In genomic region chr10:19488592-19489280, GRCh38 we compare ENCODE assay signal across 9 cellular contexts.
DNase-seq lines count a peak whose midpoint lies in the region; ATAC-seq lines count a peak whose summit lies in the region.
"Had no signal": no experiment of that assay in that cellular context is flagged by ENCODE, and none has a peak within 500 bp of the region (broad histone marks: within the 10 kb centered on the region; RNA-seq: fewer than 3 reads in every experiment).

No MANE protein-coding gene starts in this region.

- no peaks in the 10 kb centered on the region for H3K27me3 Mint-ChIP-seq in activated CD4-positive, alpha-beta T cell treated with anti-CD3 and anti-CD28 coated beads, Interleukin-2, amount 10 ng/mL, durations not matched to agents 24 days and 14 days

- H3K27ac Mint-ChIP-seq in activated CD4-positive, alpha-beta T cell treated with anti-CD3 and anti-CD28 coated beads, Interleukin-2, amount 10 ng/mL, durations not matched to agents 24 days and 14 days, result no peak overlapping the region

- H3K27me3 ChIP-seq in adipocyte (replicated peaks; ENCODE audit: control insufficient read depth, insufficient read depth, low read length) (no peaks in the 10 kb centered on the region), rectal smooth muscle tissue (ENCODE audit: control insufficient read depth, insufficient read depth, low read length) (no peaks in the 10 kb centered on the region)

- H3K27ac ChIP-seq in rectal smooth muscle tissue (ENCODE audit: low read depth, low read length), result no peak overlapping the region

- no peak overlapping the region for H3K4me3 Mint-ChIP-seq in activated CD4-positive, alpha-beta T cell treated with anti-CD3 and anti-CD28 coated beads, Interleukin-2, amount 10 ng/mL, durations not matched to agents 24 days and 14 days

- H3K9me3 ChIP-seq in adipocyte (ENCODE audit: control insufficient read depth, low read length), result no peaks in the 10 kb centered on the region

- H3K36me3 ChIP-seq in adipocyte (ENCODE audit: control insufficient read depth, insufficient read depth, low read length, severe bottlenecking), result no peaks in the 10 kb centered on the region
- H3K36me3 ChIP-seq in rectal smooth muscle tissue (ENCODE audit: control insufficient read depth, insufficient read depth, low read length), result no peaks in the 10 kb centered on the region

- intact Hi-C loops in activated CD4-positive, alpha-beta T cell treated with anti-CD3 and anti-CD28 coated beads, Interleukin-2, amount 10 ng/mL, durations not matched to agents 24 days and 14 days (cut with micrococcal nuclease), result no loop called here

- H3K36me3 Mint-ChIP-seq in activated CD4-positive, alpha-beta T cell treated with anti-CD3 and anti-CD28 coated beads, Interleukin-2, amount 10 ng/mL, durations not matched to agents 24 days and 14 days (ENCODE audit: low read depth), result no peaks in the 10 kb centered on the region

- H3K9me3 Mint-ChIP-seq in activated CD4-positive, alpha-beta T cell treated with anti-CD3 and anti-CD28 coated beads, Interleukin-2, amount 10 ng/mL, durations not matched to agents 24 days and 14 days, result no peaks in the 10 kb centered on the region

- H3K9ac ChIP-seq in adipocyte (ENCODE audit: low read length), result no peak overlapping the region
- no peak overlapping the region for H3K9ac ChIP-seq in rectal smooth muscle tissue (ENCODE audit: low read length)

- ATAC-seq in HG02840 (IDR thresholded peaks at IDR 0.05; ENCODE audit: low FRiP score, unreplicated experiment), result no peak

- DNase-seq in ELF-1 (ENCODE audit: low read depth, low spot score) (peak; percentile 84), adipocyte (ENCODE audit: low read depth) (peak; percentile 41), iPS DF 19.7 (ENCODE audit: low read depth, low spot score) (peak; percentile 72), DMS153 (lab: John Stamatoyannopoulos, UW) (no peak), NCI-H187 treated with DMSO at 0.1 percent for 48 hours (lab: John Stamatoyannopoulos, UW) (no peak)
- DNase-seq in activated CD4-positive, alpha-beta T cell treated with anti-CD3 and anti-CD28 coated beads, Interleukin-2, amount 10 ng/mL, durations not matched to agents 24 days and 14 days, result no peak
- DNase-seq: NCI-H187 had no signal

- H3K4me1 ChIP-seq in adipocyte (ENCODE audit: control insufficient read depth, insufficient read depth, low read length), result no peaks in the 10 kb centered on the region
- H3K4me1 ChIP-seq in rectal smooth muscle tissue (ENCODE audit: control insufficient read depth, insufficient read depth, low read length), result no peaks in the 10 kb centered on the region

- H3K4me3 ChIP-seq in adipocyte (ENCODE audit: low read length), result peak overlapping the region; percentile 67
- H3K4me3 ChIP-seq in rectal smooth muscle tissue (ENCODE audit: low read length), result peak overlapping the region; percentile 55

- H3K4me1 Mint-ChIP-seq in activated CD4-positive, alpha-beta T cell treated with anti-CD3 and anti-CD28 coated beads, Interleukin-2, amount 10 ng/mL, durations not matched to agents 24 days and 14 days, result no peaks in the 10 kb centered on the region

Comparison
In these comparisons a context has a peak if more than half of its experiments do, and no peak if none do; other contexts are left out.
1. DNase-seq: peak in ELF-1 (single experiment), adipocyte (single experiment) and iPS DF 19.7 (single experiment); none in activated CD4-positive, alpha-beta T cell treated with anti-CD3 and anti-CD28 coated beads, Interleukin-2, amount 10 ng/mL, durations not matched to agents 24 days and 14 days (single experiment), DMS153 (single experiment) and NCI-H187 treated with DMSO at 0.1 percent for 48 hours (single experiment).